In the genomic region with DNA sequence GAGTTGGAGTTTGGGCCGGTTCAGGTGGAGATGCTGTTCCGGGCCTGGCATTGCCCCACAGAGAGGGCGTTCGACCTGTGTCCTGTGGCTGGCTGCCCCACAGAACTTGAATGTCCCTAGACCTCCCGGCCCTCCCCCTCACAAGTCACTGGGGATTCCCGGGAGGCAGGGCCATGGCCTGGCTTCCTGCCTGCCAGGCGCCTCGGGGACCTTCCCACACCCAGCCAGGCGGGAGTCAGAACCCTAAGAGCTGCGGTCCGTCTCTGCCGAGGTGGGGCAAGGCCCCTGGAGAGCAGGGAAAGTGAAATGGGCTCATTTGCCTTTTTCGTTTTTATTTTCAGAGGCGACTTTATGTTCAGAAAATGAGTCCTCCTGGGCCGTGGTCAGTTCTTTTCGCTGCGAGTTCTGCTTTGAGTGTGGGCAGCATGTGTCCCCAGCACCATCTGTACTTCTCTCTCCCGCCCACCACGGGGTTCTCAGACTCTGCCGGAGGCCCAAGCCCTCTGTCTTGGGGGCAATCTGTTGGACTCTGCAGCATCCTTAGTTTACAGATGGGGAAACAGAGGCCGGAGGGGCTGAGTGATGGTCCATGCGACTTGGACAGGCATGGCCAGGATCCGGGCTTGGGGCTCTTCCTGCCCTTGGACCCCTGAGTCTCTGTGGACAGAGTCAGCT, we compare ENCODE assay signal across 8 cellular contexts. TPM values are rescaled to one million over a fixed set of nuclear protein-coding genes. Genes with fewer than 3 reads are reported as not detected.
DNase-seq lines count a peak whose midpoint lies in the region; ATAC-seq, FAIRE-seq and TF ChIP-seq lines count a peak whose summit lies in the region.

No MANE protein-coding gene starts in this region.

- TF ChIP-seq POLR2A in K562 (conservative IDR thresholded peaks at IDR 0.05): no peak

- no peak overlapping the region for H3K27ac ChIP-seq in K562 (ENCODE audit: extremely low read depth, low read depth, low read length)
- H3K27ac ChIP-seq in pancreas: no peak overlapping the region

- ATAC-seq in HG03565 (IDR thresholded peaks at IDR 0.05; ENCODE audit: unreplicated experiment) (peak; percentile 45), K562 (no peak), pancreas (peak in 3 of 4 donors; percentile 13 to 68 (median 20))

- no peaks in the 10 kb centered on the region for H3K9me3 ChIP-seq in K562 (replicated peaks; ENCODE audit: control insufficient read depth, insufficient read depth, low read depth, low read length)
- H3K9me3 ChIP-seq in pancreas: no peaks in the 10 kb centered on the region

- no peak for TF ChIP-seq RAD21 in K562 (CRISPR knock-in tag; conservative IDR thresholded peaks at IDR 0.05 in 1 of 2, IDR thresholded peaks at IDR 0.05 in 1 of 2)

- no peaks in the 10 kb centered on the region for H3K9me1 ChIP-seq in K562 (ENCODE audit: control insufficient read depth, insufficient read depth, low read length)

- no peak overlapping the region for H2AFZ ChIP-seq in K562 (ENCODE audit: low read depth, low read length)

- H4K20me1 ChIP-seq in K562 (replicated peaks; ENCODE audit: control insufficient read depth, insufficient read depth, low read length): peaks cover 34% of the 10 kb centered on the region

- no TSS peak for BruUV-seq in K562 (replicated peaks; lab: Mats Ljungman, UMichigan)

- TF ChIP-seq EP300 in K562 (IDR thresholded peaks at IDR 0.05; ENCODE audit: low read length): no peak

- 88% methylated on average over 21 of the region's 23 CpGs for WGBS in K562 (ENCODE audit: insufficient coverage, low coverage, missing lambda C conversion rate)
- WGBS in pancreas, 2 donors: 56 to 69% methylated on average over 23 of the region's 23 CpGs

- no peak for FAIRE-seq in K562 (lab: Jason Lieb, UNC)
- FAIRE-seq in pancreas (lab: Jason Lieb, UNC): no peak

- peak; percentile 50 for DNase-seq in AG08395 (ENCODE audit: low spot score)
- peak; percentile 84 for DNase-seq in GM19238 (ENCODE audit: insufficient read length, low spot score)
- DNase-seq in K562 (ENCODE audit: extremely low read depth in 1 of 4, low spot score in 3 of 4): no peak
- peak in 3 of 6 donors; percentile 17 to 57 (median 48) for DNase-seq in pancreas
- no peak for DNase-seq in DMS79 treated with DMSO at 0.1 percent for 48 hours (lab: John Stamatoyannopoulos, UW)
- DNase-seq in NCI-H2227 treated with DMSO at 0.1 percent for 48 hours (lab: John Stamatoyannopoulos, UW): no peak
- DNase-seq in NCI-H510A treated with DMSO at 0.1 percent for 48 hours (lab: John Stamatoyannopoulos, UW): no peak

- CTCF ChIA-PET in K562 (lab: Yijun Ruan, JAX; ENCODE audit: low intra/inter-chr PET ratio): interaction anchor here (0.6 kb wide), 1 partner anchor 47 kb away, joined by 3 read pairs; no protein-coding TSS in a partner anchor

- POLR2A ChIA-PET in K562 (lab: Yijun Ruan, JAX): interaction anchor here (0.5 to 3.2 kb wide), 8 partner anchors 7 to 996 kb away, joined by 3 to 20 read pairs (median 3); a partner anchor contains a TSS

- H3K4me1 ChIP-seq in K562 (replicated peaks in 1 of 2; ENCODE audit: control insufficient read depth in 2 of 2, insufficient read depth in 2 of 2, low read length in 2 of 2): peaks cover 0 to 48% of the 10 kb centered on the region in 2 experiments; a peak in 2 of 5 replicates
- H3K4me1 ChIP-seq in pancreas: no peaks in the 10 kb centered on the region

- no peaks in the 10 kb centered on the region for H3K27me3 ChIP-seq in K562 (ENCODE audit: control insufficient read depth in 2 of 2, insufficient read depth in 2 of 2, low read length in 2 of 2)
- no peaks in the 10 kb centered on the region for H3K27me3 ChIP-seq in pancreas

- peaks cover 98% of the 10 kb centered on the region; the same call in 2 of the 3 replicates for H3K36me3 ChIP-seq in K562 (ENCODE audit: control insufficient read depth, insufficient read depth, low read length)
- peaks cover 0 to 5% (median 0%) of the 10 kb centered on the region in 3 donors for H3K36me3 ChIP-seq in pancreas

- intact Hi-C loops in K562 (cut with micrococcal nuclease): no loop called here
- intact Hi-C loops in pancreas (cut with DNase I): no loop called here

- H3K9ac ChIP-seq in K562 (ENCODE audit: insufficient read depth in 1 of 2, low read depth in 2 of 2, low read length in 2 of 2): peak overlapping the region in 1 of 2 experiments; percentile 55; a peak in 2 of 4 replicates

- TF ChIP-seq CTCF in K562 (IDR thresholded peaks at IDR 0.05 in 2 of 3, conservative IDR thresholded peaks at IDR 0.05 in 1 of 3; ENCODE audit: insufficient read depth in 2 of 3, low read depth in 1 of 3, low read length in 3 of 3): no peak
- no peak for TF ChIP-seq CTCF in pancreas (IDR thresholded peaks at IDR 0.05)

- no peak overlapping the region for H3K4me2 ChIP-seq in K562 (ENCODE audit: insufficient read depth, low read length)

- in situ Hi-C loops in K562 (cut with MboI): loop anchor here (25.0 kb wide), 1 partner anchor 813 kb away; no protein-coding TSS in a partner anchor

- H3K4me3 ChIP-seq in K562 (no peak overlapping the region), pancreas (no peak overlapping the region)

- H3K79me2 ChIP-seq in K562 (ENCODE audit: control insufficient read depth, insufficient read depth, low read length): peaks cover 77% of the 10 kb centered on the region

TF ChIP-seq in K562, 482 proteins besides CTCF, POLR2A, EP300 and RAD21:
- TF ChIP-seq ZNF311 (CRISPR knock-in tag; IDR thresholded peaks at IDR 0.05) (no peak), RBFOX2 (IDR thresholded peaks at IDR 0.05; ENCODE audit: low read depth, low read length) (0 out of 2 replicates have a peak, but pooled peaks have one; percentile 6)

RNA-seq across cellular contexts. Expression of a gene that starts 8.5 kb away (rescaled TPM):
- total RNA-seq in K562 (2011; cell fraction: chromatin; rRNA removed; ENCODE audit: low replicate concordance): 13.6 and 33.0 TPM in 2 replicates
- 29.3 and 29.4 TPM in 2 replicates for total RNA-seq in K562 (2011; cell fraction: nucleolus; rRNA removed)
- 21.9 and 24.7 TPM in 2 replicates for total RNA-seq in K562 (2011; cell fraction: nucleoplasm; rRNA removed)
- total RNA-seq in K562 (2014; rRNA removed): 63.6 and 74.0 TPM in 2 replicates
- 10.9 and 12.3 TPM in 2 replicates for total RNA-seq in K562 (2014; rRNA removed; fragmentation: Illumina TruSeq; extraction: Trizol)
- 33.9 and 36.1 TPM in 2 replicates for total RNA-seq in K562 (2015; rRNA removed; fragmentation: Illumina TruSeq; extraction: Trizol)
- 82.4 and 83.4 TPM in 2 replicates for total RNA-seq in K562 (2021)
- polyA plus RNA-seq in K562 (2011; rRNA removed): 31.9 and 33.2 TPM in 2 replicates
- polyA plus RNA-seq in K562 (2011; cell fraction: cytosol; rRNA removed): 44.2 and 145 TPM in 2 replicates
- polyA plus RNA-seq in K562 (2011; cell fraction: nucleus; rRNA removed): 29.1 and 66.0 TPM in 2 replicates
- polyA plus RNA-seq in K562 (2012): 54.8 and 56.8 TPM in 2 replicates
- 22.5 and 55.0 TPM in 2 replicates for polyA plus RNA-seq in K562 (2014; fragmentation: Illumina TruSeq; extraction: Trizol)
- under 1 TPM; 0.28 to 0.39 TPM for polyA plus RNA-seq in K562 (2014; fragmentation: Nextera tagmentation; extraction: Ambion mirVana)
- polyA plus RNA-seq in K562 (2014; rRNA removed): 79.6 and 84.1 TPM in 2 replicates
- polyA minus RNA-seq in K562 (2011; rRNA and poly(A)+ RNA removed): 7.0 and 14.2 TPM in 2 replicates
- polyA minus RNA-seq in K562 (2011; cell fraction: cytosol; rRNA and poly(A)+ RNA removed): 35.7 and 38.9 TPM in 2 replicates
- 8.0 and 10.9 TPM in 2 replicates for polyA minus RNA-seq in K562 (2011; cell fraction: nucleus; rRNA and poly(A)+ RNA removed)
- total RNA-seq in pancreas: 1 to 10 TPM; 3.9 to 10.0 (median 5.3) TPM
- 10 to 100 TPM in 1 of 2 donors, 1 to 10 TPM in 1; 9.7 to 13.1 TPM for polyA plus RNA-seq in pancreas

RNA-seq across cellular contexts. Expression of a gene that starts 48.7 kb away (rescaled TPM):
- 95.3 and 106 TPM in 2 replicates for total RNA-seq in K562 (2011; cell fraction: chromatin; rRNA removed; ENCODE audit: low replicate concordance)
- total RNA-seq in K562 (2011; cell fraction: nucleolus; rRNA removed): 55.4 and 62.8 TPM in 2 replicates
- 67.5 and 71.1 TPM in 2 replicates for total RNA-seq in K562 (2011; cell fraction: nucleoplasm; rRNA removed)
- total RNA-seq in K562 (2014; rRNA removed) (40.8 and 60.8 TPM in 2 replicates), K562 (2014; rRNA removed; fragmentation: Illumina TruSeq; extraction: Trizol) (77.7 and 81.1 TPM in 2 replicates), K562 (2015; rRNA removed; fragmentation: Illumina TruSeq; extraction: Trizol) (82.6 and 84.9 TPM in 2 replicates), K562 (2021) (68.7 and 70.5 TPM in 2 replicates), pancreas (10 to 100 TPM in 1 of 6 donors, 1 to 10 TPM in 5; 4.3 to 11.4 (median 6.6) TPM)
- polyA plus RNA-seq in K562 (2011; rRNA removed) (49.8 and 52.2 TPM in 2 replicates), K562 (2014; fragmentation: Illumina TruSeq; extraction: Trizol) (100 and 104 TPM in 2 replicates), K562 (2014; fragmentation: Nextera tagmentation; extraction: Ambion mirVana) (100 to 1,000 TPM; 223 to 248 TPM), K562 (2014; rRNA removed) (33.7 and 62.4 TPM in 2 replicates), pancreas (10 to 100 TPM in 1 of 2 donors, 1 to 10 TPM in 1; 5.7 to 13.5 TPM)
- polyA plus RNA-seq in K562 (2011; cell fraction: cytosol; rRNA removed): 54.7 and 109 TPM in 2 replicates
- polyA plus RNA-seq in K562 (2011; cell fraction: nucleus; rRNA removed): 88.3 and 89.8 TPM in 2 replicates
- 45.2 and 61.8 TPM in 2 replicates for polyA plus RNA-seq in K562 (2012)
- polyA minus RNA-seq in K562 (2011; rRNA and poly(A)+ RNA removed): 80.5 and 110 TPM in 2 replicates
- polyA minus RNA-seq in K562 (2011; cell fraction: cytosol; rRNA and poly(A)+ RNA removed): 36.4 and 45.3 TPM in 2 replicates
- 55.3 and 89.0 TPM in 2 replicates for polyA minus RNA-seq in K562 (2011; cell fraction: nucleus; rRNA and poly(A)+ RNA removed)

Comparison
In these comparisons a context has a peak if more than half of its experiments do, and no peak if none do; other contexts are left out.
1. DNase-seq: peak in AG08395 (single experiment) and GM19238 (single experiment); none in K562 (0 of 4), DMS79 treated with DMSO at 0.1 percent for 48 hours (single experiment), NCI-H2227 treated with DMSO at 0.1 percent for 48 hours (single experiment) and NCI-H510A treated with DMSO at 0.1 percent for 48 hours (single experiment).